ENCODE assay signal across 31 cellular contexts in the genomic region with DNA sequence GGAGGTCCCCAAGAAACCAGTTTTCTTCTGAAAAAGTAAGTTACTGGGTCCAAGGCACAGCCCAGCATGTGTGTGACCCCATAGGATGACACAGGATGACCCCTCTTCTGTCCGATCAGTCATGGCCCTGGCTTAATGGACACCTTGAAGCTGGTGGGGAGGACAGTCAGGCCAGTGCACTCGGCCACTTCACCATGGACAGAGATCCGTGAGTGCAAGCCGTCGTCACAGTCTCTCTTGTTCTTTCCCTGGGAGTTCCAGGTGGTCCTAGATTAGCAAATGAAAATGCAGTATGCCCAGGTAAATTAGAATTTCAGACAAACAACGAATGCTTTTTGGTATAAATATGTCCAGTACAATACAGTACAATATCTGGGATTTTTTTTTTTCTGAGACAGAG. TPM values are rescaled to one million over a fixed set of nuclear protein-coding genes. Genes with fewer than 3 reads are reported as not detected.
"Had no signal": no experiment of that assay in that cellular context is flagged by ENCODE, and none has a peak within 500 bp of the region (broad histone marks: within the 10 kb centered on the region; RNA-seq: fewer than 3 reads in every experiment).

No MANE protein-coding gene starts in this region.

- H3K9me3 ChIP-seq: colonic mucosa, gastrocnemius medialis, left lung, mucosa of descending colon, neutrophil, sigmoid colon, thoracic aorta, tibial nerve, upper lobe of left lung had no signal

- H3K36me3 ChIP-seq: colonic mucosa, gastrocnemius medialis, left lung, neutrophil, sigmoid colon, thoracic aorta, tibial nerve, upper lobe of left lung had no signal

- ATAC-seq: esophagus mucosa; gastrocnemius medialis; left lung; mucosa of descending colon; natural killer cell treated with Interleukin-12 subunit alpha and Interleukin-12 subunit beta and Interleukin-15 and Interleukin-18, amount 100 ng/mL, for 72 hours; stimulated activated naive B cell treated with anti-CD40 and anti-IgM and Interleukin-4, amounts not matched to agents 10 μg/mL and 1 μg/mL and 100 μg/mL, for 72 hours had no signal

- H3K27ac ChIP-seq: colonic mucosa, epithelial cell of prostate, gastrocnemius medialis, hepatocyte, left lung, neutrophil, parathyroid adenoma, sigmoid colon, thoracic aorta, tibial nerve, upper lobe of left lung had no signal

- H3K4me1 ChIP-seq: colonic mucosa, gastrocnemius medialis, parathyroid adenoma, sigmoid colon, tibial nerve, upper lobe of left lung had no signal

- H3K27me3 ChIP-seq: colonic mucosa had no signal

- H3K4me3 ChIP-seq: colonic mucosa, gastrocnemius medialis, hepatocyte, left lung, mucosa of descending colon, sigmoid colon, thoracic aorta, tibial nerve, upper lobe of left lung had no signal

- DNase-seq: colonic mucosa; effector CD8-positive, alpha-beta T cell; endodermal cell; foreskin fibroblast; gastrocnemius medialis; head of caudate nucleus; kidney; left lung; mesenchymal stem cell; mucosa of descending colon; naive B cell; sigmoid colon; stimulated activated CD4-positive, alpha-beta T cell treated with anti-CD3 and anti-CD28 coated beads, Interleukin-2, amount 100 ng/mL, for 48 hours; stimulated activated naive B cell treated with anti-CD40 and anti-IgM and Interleukin-4, amounts not matched to agents 10 μg/mL and 1 μg/mL and 100 μg/mL, for 72 hours; upper lobe of left lung had no signal

RNA-seq across cellular contexts. Expression of a gene that starts 1.4 kb away (rescaled TPM):
- total RNA-seq: colonic mucosa; endodermal cell; gastrocnemius medialis; glomerular endothelial cell; hepatocyte; kidney; left lung; mesothelial cell of epicardium; mucosa of descending colon; natural killer cell treated with Interleukin-12 subunit alpha and Interleukin-12 subunit beta and Interleukin-15 and Interleukin-18, amount 100 ng/mL, for 72 hours; neural crest cell; omental fat pad; progenitor cell of endocrine pancreas; sigmoid colon; skeletal muscle tissue; upper lobe of left lung had no signal
- polyA plus RNA-seq: hepatocyte had no signal

RNA-seq across cellular contexts. Expression of a gene that starts 59.3 kb away (rescaled TPM):
- total RNA-seq: colonic mucosa; endodermal cell; esophagus mucosa; gastrocnemius medialis; glomerular endothelial cell; hepatocyte; kidney; left lung; lower leg skin; lung microvascular endothelial cell; mesothelial cell of epicardium; mucosa of descending colon; natural killer cell treated with Interleukin-12 subunit alpha and Interleukin-12 subunit beta and Interleukin-15 and Interleukin-18, amount 100 ng/mL, for 72 hours; neural crest cell; omental fat pad; progenitor cell of endocrine pancreas; sigmoid colon; skeletal muscle tissue; thoracic aorta; tibial nerve; upper lobe of left lung had no signal
- polyA plus RNA-seq: hepatocyte, sigmoid colon had no signal
